ENCODE assay signal across 1 cellular context in the genomic region with DNA sequence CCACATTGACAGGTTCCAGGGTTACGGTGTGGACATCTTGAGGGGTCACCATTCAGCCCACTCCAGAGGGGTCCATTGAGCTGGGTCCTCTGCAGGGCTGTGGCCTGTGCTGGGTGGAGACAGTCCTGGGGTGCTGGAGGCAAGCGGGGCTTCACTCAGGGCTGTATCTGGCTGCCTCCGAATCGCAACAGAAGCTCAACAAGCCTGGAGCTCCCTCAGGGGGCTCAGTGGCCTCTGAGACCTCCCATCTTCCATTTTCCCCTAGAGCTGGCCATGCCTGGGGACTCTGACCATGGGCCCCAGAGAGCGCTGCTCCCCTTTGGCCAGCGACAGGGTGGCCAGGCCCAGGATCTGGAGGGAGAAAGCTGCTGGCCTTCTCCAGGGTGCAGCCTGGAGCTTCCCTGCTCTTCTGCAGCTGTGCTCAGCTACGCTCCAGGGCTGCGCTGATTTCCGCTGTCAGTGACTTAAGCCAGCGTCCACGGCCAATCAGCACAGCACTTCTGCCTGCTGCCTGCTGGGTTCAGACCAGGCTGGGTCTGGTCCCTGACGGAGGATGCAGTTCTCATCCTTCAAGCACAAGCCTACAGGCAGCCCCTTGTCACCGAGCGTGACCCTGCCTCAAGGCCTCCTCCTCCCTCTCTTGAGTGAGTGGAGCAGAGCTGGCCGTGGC.
TF ChIP-seq lines count a peak whose summit lies in the region.

No MANE protein-coding gene starts in this region.

TF ChIP-seq in GM23338, 12 proteins besides CTCF, POLR2A, EP300 and RAD21 (continued from another document):
- no peak for TF ChIP-seq CREB1 (CRISPR knock-in tag; IDR thresholded peaks at IDR 0.05; ENCODE audit: low read depth)
- TF ChIP-seq, protein P1, sequence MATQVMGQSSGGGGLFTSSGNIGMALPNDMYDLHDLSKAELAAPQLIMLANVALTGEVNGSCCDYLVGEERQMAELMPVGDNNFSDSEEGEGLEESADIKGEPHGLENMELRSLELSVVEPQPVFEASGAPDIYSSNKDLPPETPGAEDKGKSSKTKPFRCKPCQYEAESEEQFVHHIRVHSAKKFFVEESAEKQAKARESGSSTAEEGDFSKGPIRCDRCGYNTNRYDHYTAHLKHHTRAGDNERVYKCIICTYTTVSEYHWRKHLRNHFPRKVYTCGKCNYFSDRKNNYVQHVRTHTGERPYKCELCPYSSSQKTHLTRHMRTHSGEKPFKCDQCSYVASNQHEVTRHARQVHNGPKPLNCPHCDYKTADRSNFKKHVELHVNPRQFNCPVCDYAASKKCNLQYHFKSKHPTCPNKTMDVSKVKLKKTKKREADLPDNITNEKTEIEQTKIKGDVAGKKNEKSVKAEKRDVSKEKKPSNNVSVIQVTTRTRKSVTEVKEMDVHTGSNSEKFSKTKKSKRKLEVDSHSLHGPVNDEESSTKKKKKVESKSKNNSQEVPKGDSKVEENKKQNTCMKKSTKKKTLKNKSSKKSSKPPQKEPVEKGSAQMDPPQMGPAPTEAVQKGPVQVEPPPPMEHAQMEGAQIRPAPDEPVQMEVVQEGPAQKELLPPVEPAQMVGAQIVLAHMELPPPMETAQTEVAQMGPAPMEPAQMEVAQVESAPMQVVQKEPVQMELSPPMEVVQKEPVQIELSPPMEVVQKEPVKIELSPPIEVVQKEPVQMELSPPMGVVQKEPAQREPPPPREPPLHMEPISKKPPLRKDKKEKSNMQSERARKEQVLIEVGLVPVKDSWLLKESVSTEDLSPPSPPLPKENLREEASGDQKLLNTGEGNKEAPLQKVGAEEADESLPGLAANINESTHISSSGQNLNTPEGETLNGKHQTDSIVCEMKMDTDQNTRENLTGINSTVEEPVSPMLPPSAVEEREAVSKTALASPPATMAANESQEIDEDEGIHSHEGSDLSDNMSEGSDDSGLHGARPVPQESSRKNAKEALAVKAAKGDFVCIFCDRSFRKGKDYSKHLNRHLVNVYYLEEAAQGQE (IDR thresholded peaks at IDR 0.05; ENCODE audit: unreplicated experiment) = no peak
- no peak for TF ChIP-seq ZNF114 (CRISPR knock-in tag; IDR thresholded peaks at IDR 0.05)
- TF ChIP-seq STAT1 (IDR thresholded peaks at IDR 0.05; ENCODE audit: unreplicated experiment) = no peak
- TF ChIP-seq, protein P2, sequence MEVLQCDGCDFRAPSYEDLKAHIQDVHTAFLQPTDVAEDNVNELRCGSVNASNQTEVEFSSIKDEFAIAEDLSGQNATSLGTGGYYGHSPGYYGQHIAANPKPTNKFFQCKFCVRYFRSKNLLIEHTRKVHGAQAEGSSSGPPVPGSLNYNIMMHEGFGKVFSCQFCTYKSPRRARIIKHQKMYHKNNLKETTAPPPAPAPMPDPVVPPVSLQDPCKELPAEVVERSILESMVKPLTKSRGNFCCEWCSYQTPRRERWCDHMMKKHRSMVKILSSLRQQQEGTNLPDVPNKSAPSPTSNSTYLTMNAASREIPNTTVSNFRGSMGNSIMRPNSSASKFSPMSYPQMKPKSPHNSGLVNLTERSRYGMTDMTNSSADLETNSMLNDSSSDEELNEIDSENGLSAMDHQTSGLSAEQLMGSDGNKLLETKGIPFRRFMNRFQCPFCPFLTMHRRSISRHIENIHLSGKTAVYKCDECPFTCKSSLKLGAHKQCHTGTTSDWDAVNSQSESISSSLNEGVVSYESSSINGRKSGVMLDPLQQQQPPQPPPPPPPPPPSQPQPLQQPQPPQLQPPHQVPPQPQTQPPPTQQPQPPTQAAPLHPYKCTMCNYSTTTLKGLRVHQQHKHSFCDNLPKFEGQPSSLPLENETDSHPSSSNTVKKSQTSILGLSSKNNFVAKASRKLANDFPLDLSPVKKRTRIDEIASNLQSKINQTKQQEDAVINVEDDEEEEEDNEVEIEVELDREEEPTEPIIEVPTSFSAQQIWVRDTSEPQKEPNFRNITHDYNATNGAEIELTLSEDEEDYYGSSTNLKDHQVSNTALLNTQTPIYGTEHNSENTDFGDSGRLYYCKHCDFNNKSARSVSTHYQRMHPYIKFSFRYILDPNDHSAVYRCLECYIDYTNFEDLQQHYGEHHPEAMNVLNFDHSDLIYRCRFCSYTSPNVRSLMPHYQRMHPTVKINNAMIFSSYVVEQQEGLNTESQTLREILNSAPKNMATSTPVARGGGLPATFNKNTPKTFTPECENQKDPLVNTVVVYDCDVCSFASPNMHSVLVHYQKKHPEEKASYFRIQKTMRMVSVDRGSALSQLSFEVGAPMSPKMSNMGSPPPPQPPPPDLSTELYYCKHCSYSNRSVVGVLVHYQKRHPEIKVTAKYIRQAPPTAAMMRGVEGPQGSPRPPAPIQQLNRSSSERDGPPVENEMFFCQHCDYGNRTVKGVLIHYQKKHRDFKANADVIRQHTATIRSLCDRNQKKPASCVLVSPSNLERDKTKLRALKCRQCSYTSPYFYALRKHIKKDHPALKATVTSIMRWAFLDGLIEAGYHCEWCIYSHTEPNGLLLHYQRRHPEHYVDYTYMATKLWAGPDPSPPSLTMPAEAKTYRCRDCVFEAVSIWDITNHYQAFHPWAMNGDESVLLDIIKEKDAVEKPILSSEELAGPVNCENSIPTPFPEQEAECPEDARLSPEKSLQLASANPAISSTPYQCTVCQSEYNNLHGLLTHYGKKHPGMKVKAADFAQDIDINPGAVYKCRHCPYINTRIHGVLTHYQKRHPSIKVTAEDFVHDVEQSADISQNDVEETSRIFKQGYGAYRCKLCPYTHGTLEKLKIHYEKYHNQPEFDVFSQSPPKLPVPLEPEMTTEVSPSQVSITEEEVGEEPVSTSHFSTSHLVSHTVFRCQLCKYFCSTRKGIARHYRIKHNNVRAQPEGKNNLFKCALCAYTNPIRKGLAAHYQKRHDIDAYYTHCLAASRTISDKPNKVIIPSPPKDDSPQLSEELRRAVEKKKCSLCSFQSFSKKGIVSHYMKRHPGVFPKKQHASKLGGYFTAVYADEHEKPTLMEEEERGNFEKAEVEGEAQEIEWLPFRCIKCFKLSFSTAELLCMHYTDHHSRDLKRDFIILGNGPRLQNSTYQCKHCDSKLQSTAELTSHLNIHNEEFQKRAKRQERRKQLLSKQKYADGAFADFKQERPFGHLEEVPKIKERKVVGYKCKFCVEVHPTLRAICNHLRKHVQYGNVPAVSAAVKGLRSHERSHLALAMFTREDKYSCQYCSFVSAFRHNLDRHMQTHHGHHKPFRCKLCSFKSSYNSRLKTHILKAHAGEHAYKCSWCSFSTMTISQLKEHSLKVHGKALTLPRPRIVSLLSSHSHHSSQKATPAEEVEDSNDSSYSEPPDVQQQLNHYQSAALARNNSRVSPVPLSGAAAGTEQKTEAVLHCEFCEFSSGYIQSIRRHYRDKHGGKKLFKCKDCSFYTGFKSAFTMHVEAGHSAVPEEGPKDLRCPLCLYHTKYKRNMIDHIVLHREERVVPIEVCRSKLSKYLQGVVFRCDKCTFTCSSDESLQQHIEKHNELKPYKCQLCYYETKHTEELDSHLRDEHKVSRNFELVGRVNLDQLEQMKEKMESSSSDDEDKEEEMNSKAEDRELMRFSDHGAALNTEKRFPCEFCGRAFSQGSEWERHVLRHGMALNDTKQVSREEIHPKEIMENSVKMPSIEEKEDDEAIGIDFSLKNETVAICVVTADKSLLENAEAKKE (CRISPR knock-in tag; IDR thresholded peaks at IDR 0.05) = no peak
- no peak for TF ChIP-seq EZH2 (IDR thresholded peaks at IDR 0.05; ENCODE audit: low read depth, unreplicated experiment)
- TF ChIP-seq POLR2AphosphoS5 (IDR thresholded peaks at IDR 0.05; ENCODE audit: low read depth) = no peak
- no peak for TF ChIP-seq NANOG (IDR thresholded peaks at IDR 0.05; ENCODE audit: borderline replicate concordance)
